11 cellular contexts compared by ENCODE assay signal in the genomic region with DNA sequence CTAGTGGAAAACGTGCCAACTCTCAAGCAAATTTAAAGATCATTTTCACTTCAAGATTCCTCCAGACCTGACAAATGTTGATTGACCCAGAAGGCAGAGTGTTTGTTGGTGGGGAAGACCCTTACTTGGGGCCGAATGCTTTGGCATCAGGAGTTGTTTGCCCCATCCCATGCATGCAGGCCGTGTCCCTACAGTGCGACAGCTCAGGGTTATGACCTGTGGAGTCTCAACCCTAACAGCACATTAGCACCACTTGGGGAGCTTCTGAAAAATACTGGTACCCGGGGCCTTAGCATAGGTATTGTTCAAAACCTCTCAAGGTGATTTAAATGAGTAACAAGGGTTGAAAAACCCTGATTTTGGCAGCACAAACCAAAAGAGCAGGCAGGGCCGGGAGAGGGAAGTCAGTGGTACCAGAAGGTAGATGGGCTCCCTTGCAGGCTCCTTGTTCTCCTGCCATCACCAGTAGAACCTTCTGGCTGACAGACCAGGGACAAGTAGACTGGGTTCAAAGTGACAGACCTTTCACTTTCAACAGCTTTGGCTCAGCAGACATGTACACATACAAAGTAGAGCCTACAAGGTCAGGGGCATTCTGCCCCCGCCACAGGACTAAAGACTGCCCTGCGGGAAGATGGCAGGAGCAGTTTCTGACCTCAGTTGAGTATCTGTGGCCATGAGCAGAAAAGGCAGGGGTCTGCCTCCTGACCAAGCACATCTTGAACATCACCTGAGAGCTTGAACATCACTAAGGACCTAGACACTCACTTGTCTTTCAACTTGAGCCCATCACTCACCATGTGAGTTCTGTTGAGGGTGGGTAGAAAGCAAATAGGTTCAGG. TPM values are rescaled to one million over a fixed set of nuclear protein-coding genes. Genes with fewer than 3 reads are reported as not detected.
DNase-seq lines count a peak whose midpoint lies in the region; ATAC-seq and TF ChIP-seq lines count a peak whose summit lies in the region.
"Had no signal": no experiment of that assay in that cellular context is flagged by ENCODE, and none has a peak within 500 bp of the region (broad histone marks: within the 10 kb centered on the region; RNA-seq: fewer than 3 reads in every experiment).

No MANE protein-coding gene starts in this region.

- no peak overlapping the region for H2BK5ac ChIP-seq in H9 (ENCODE audit: insufficient read length, low read length)

- DNase-seq in H9: peak; percentile 21
- peak; percentile 55 for DNase-seq in right atrium auricular region (ENCODE audit: low spot score)
- DNase-seq in stimulated activated effector memory CD8-positive, alpha-beta T cell treated with anti-CD3 and anti-CD28 coated beads, Interleukin-12 subunit alpha, Interleukin-12 subunit beta, amount 100 ng/mL, for 72 hours (ENCODE audit: low spot score in 2 of 2): peak in 1 of 2 donors; percentile 43
- DNase-seq in retina: no peak
- DNase-seq in middle frontal gyrus (ENCODE audit: extremely low spot score, low spot score): no peak
- DNase-seq: activated CD4-positive, alpha-beta T cell treated with anti-CD3 and anti-CD28 coated beads for 48 hours; DMS79 had no signal

- H3K27me3 ChIP-seq in H9 (ENCODE audit: insufficient read depth, low read length): no peaks in the 10 kb centered on the region
- no peaks in the 10 kb centered on the region for H3K27me3 ChIP-seq in right atrium auricular region

- H4K5ac ChIP-seq in H9 (ENCODE audit: insufficient read length, low read depth, low read length): no peak overlapping the region

- WGBS in H9 (ENCODE audit: extremely low coverage, insufficient read length, low lambda C conversion rate): no CpG with 5 or more reads among the region's 8 CpGs

- no peaks in the 10 kb centered on the region for H3K23me2 ChIP-seq in H9 (ENCODE audit: insufficient read length, low read depth, low read length, poor library complexity, severe bottlenecking)

- no peaks in the 10 kb centered on the region for H3K9me3 Mint-ChIP-seq in H9
- no peaks in the 10 kb centered on the region for H3K9me3 Mint-ChIP-seq in activated T-helper 17 cell treated with anti-CD3 and anti-CD28 coated beads, Interleukin-2, amount 50 U/mL, for 72 hours
- no peaks in the 10 kb centered on the region for H3K9me3 Mint-ChIP-seq in stimulated activated effector memory CD8-positive, alpha-beta T cell treated with anti-CD3 and anti-CD28 coated beads, Interleukin-12 subunit alpha, Interleukin-12 subunit beta, amount 100 ng/mL, for 72 hours

- no peak overlapping the region for H3T11ph ChIP-seq in H9 (ENCODE audit: low read length)

- no peak overlapping the region for H3K4me3 Mint-ChIP-seq in H9
- no peak overlapping the region for H3K4me3 Mint-ChIP-seq in activated T-helper 17 cell treated with anti-CD3 and anti-CD28 coated beads, Interleukin-2, amount 50 U/mL, for 72 hours
- no peak overlapping the region for H3K4me3 Mint-ChIP-seq in stimulated activated effector memory CD8-positive, alpha-beta T cell treated with anti-CD3 and anti-CD28 coated beads, Interleukin-12 subunit alpha, Interleukin-12 subunit beta, amount 100 ng/mL, for 72 hours

- peak overlapping the region; percentile 2 to 8 (median 5); a peak in 3 of 7 replicates for H3K27ac Mint-ChIP-seq in H9
- peak overlapping the region; percentile 76 for H3K27ac Mint-ChIP-seq in activated T-helper 17 cell treated with anti-CD3 and anti-CD28 coated beads, Interleukin-2, amount 50 U/mL, for 72 hours
- peak overlapping the region; percentile 81 for H3K27ac Mint-ChIP-seq in stimulated activated effector memory CD8-positive, alpha-beta T cell treated with anti-CD3 and anti-CD28 coated beads, Interleukin-12 subunit alpha, Interleukin-12 subunit beta, amount 100 ng/mL, for 72 hours

- H3K79me2 ChIP-seq in H9 (ENCODE audit: insufficient read depth, low read length): no peaks in the 10 kb centered on the region

- H3K4me3 ChIP-seq in right atrium auricular region: no peak overlapping the region

- H2AK5ac ChIP-seq in H9 (ENCODE audit: insufficient read length, low read length): no peak overlapping the region

- TF ChIP-seq CTCF in H9 (conservative IDR thresholded peaks at IDR 0.05) (no peak), right atrium auricular region (IDR thresholded peaks at IDR 0.05) (no peak)

- H3K4me1 Mint-ChIP-seq in H9: peaks cover 26 to 38% of the 10 kb centered on the region in 2 experiments
- peaks cover 9% of the 10 kb centered on the region for H3K4me1 Mint-ChIP-seq in activated T-helper 17 cell treated with anti-CD3 and anti-CD28 coated beads, Interleukin-2, amount 50 U/mL, for 72 hours
- H3K4me1 Mint-ChIP-seq in stimulated activated effector memory CD8-positive, alpha-beta T cell treated with anti-CD3 and anti-CD28 coated beads, Interleukin-12 subunit alpha, Interleukin-12 subunit beta, amount 100 ng/mL, for 72 hours: peaks cover 10% of the 10 kb centered on the region

- H3K27ac ChIP-seq in H9 (ENCODE audit: insufficient read length, low read depth, low read length) (no peak overlapping the region), right atrium auricular region (peak overlapping the region; percentile 77 to 83)

- no peak overlapping the region for H2AFZ ChIP-seq in H9 (ENCODE audit: low read length)

- H3K27me3 Mint-ChIP-seq in H9 (ENCODE audit: low read depth): no peaks in the 10 kb centered on the region
- no peaks in the 10 kb centered on the region for H3K27me3 Mint-ChIP-seq in activated T-helper 17 cell treated with anti-CD3 and anti-CD28 coated beads, Interleukin-2, amount 50 U/mL, for 72 hours

- no peaks in the 10 kb centered on the region for H3K9me3 ChIP-seq in H9 (ENCODE audit: control insufficient read depth, low read depth, low read length)
- H3K9me3 ChIP-seq in right atrium auricular region: no peaks in the 10 kb centered on the region

- H3K4me2 ChIP-seq in H9 (ENCODE audit: insufficient read depth, insufficient read length, low read length): no peak overlapping the region

- H4K91ac ChIP-seq in H9 (ENCODE audit: insufficient read length, low read depth, low read length): no peak overlapping the region

- no peak overlapping the region for H2BK12ac ChIP-seq in H9 (ENCODE audit: insufficient read length, low read depth, low read length)

- H3K4me1 ChIP-seq in H9 (ENCODE audit: insufficient read depth, low read length) (peaks cover 3% of the 10 kb centered on the region; the same call in 1 of the 2 replicates), right atrium auricular region (peaks cover 0 to 78% of the 10 kb centered on the region in 2 donors)

- H3K9ac ChIP-seq in H9 (ENCODE audit: extremely low read depth, insufficient read length, low read length): no peak overlapping the region

- H4K20me1 ChIP-seq in H9 (ENCODE audit: control insufficient read depth, insufficient read depth, insufficient read length): no peaks in the 10 kb centered on the region

- H4K8ac ChIP-seq in H9 (replicated peaks; ENCODE audit: insufficient read length, low read depth, low read length): no peak overlapping the region

- H3K23ac ChIP-seq in H9 (ENCODE audit: insufficient read length, low read depth, low read length): no peak overlapping the region

- no peak overlapping the region for H2BK20ac ChIP-seq in H9 (ENCODE audit: low read depth, low read length, poor library complexity, severe bottlenecking)

- no peak overlapping the region for H3K4ac ChIP-seq in H9 (ENCODE audit: low read depth, low read length)

- no peak overlapping the region for H3K18ac ChIP-seq in H9 (ENCODE audit: insufficient read length, low read depth, low read length)

- peaks cover 17% of the 10 kb centered on the region for H3K36me3 ChIP-seq in right atrium auricular region

- H3K14ac ChIP-seq in H9 (ENCODE audit: insufficient read depth, low read length): no peak overlapping the region

- H2BK15ac ChIP-seq in H9 (ENCODE audit: low read depth, low read length): no peak overlapping the region

- no peak overlapping the region for H2BK120ac ChIP-seq in H9 (ENCODE audit: low read depth, low read length, poor library complexity, severe bottlenecking)

- H3K36me3 Mint-ChIP-seq in H9 (ENCODE audit: insufficient read depth in 1 of 3, low read depth in 3 of 3): peaks cover 25 to 63% (median 41%) of the 10 kb centered on the region in 3 experiments; a peak in 6 of 7 replicates
- H3K36me3 Mint-ChIP-seq in activated T-helper 17 cell treated with anti-CD3 and anti-CD28 coated beads, Interleukin-2, amount 50 U/mL, for 72 hours (ENCODE audit: low read depth): peaks cover 68% of the 10 kb centered on the region
- peaks cover 74% of the 10 kb centered on the region for H3K36me3 Mint-ChIP-seq in stimulated activated effector memory CD8-positive, alpha-beta T cell treated with anti-CD3 and anti-CD28 coated beads, Interleukin-12 subunit alpha, Interleukin-12 subunit beta, amount 100 ng/mL, for 72 hours

- H3K56ac ChIP-seq in H9 (ENCODE audit: insufficient read length, low read depth, low read length): no peak overlapping the region

- H3K79me1 ChIP-seq in H9 (ENCODE audit: insufficient read depth, low read depth, low read length, poor library complexity, severe bottlenecking): no peaks in the 10 kb centered on the region

- peak; percentile 10 for ATAC-seq in activated T-helper 17 cell treated with anti-CD3 and anti-CD28 coated beads, Interleukin-2, amount 50 U/mL, for 72 hours (replicated peaks)
- no peak for ATAC-seq in stimulated activated effector memory CD8-positive, alpha-beta T cell treated with anti-CD3 and anti-CD28 coated beads, Interleukin-12 subunit alpha, Interleukin-12 subunit beta, amount 100 ng/mL, for 72 hours
- ATAC-seq in GM18873 (IDR thresholded peaks at IDR 0.05; ENCODE audit: low FRiP score, unreplicated experiment) (no peak), HG03571 (IDR thresholded peaks at IDR 0.05; ENCODE audit: unreplicated experiment) (no peak)
- ATAC-seq: Panc1 had no signal

RNA-seq across cellular contexts. Expression of a gene that starts 39.6 kb away (rescaled TPM):
- total RNA-seq in H9 (2021): 161 and 171 TPM in 2 replicates
- total RNA-seq in activated T-helper 17 cell treated with anti-CD3 and anti-CD28 coated beads, Interleukin-2, amount 50 U/mL, for 72 hours: 100 to 1,000 TPM; 184 to 628 TPM
- 10 to 100 TPM; 24.1 to 59.5 TPM for total RNA-seq in right atrium auricular region

Comparison
In these comparisons a context has a peak if more than half of its experiments do, and no peak if none do; other contexts are left out.
1. DNase-seq: peak in H9 (single experiment) and right atrium auricular region (single experiment); none in retina (single experiment) and middle frontal gyrus (single experiment).
2. H3K27ac Mint-ChIP-seq: peak in every context shown above with its lines; median percentile 81 in stimulated activated effector memory CD8-positive, alpha-beta T cell treated with anti-CD3 and anti-CD28 coated beads, Interleukin-12 subunit alpha, Interleukin-12 subunit beta, amount 100 ng/mL, for 72 hours; 76 in activated T-helper 17 cell treated with anti-CD3 and anti-CD28 coated beads, Interleukin-2, amount 50 U/mL, for 72 hours; 5 in H9.